In genomic region chr12:132367852-132368251, GRCh38 we compare ENCODE assay signal across 18 cellular contexts. TPM values are rescaled to one million over a fixed set of nuclear protein-coding genes. Genes with fewer than 3 reads are reported as not detected.
DNase-seq lines count a peak whose midpoint lies in the region; ATAC-seq and TF ChIP-seq lines count a peak whose summit lies in the region.
"Had no signal": no experiment of that assay in that cellular context is flagged by ENCODE, and none has a peak within 500 bp of the region (broad histone marks: within the 10 kb centered on the region; RNA-seq: fewer than 3 reads in every experiment).

No MANE protein-coding gene starts in this region.

- TF ChIP-seq CTCF in lower lobe of right lung (IDR thresholded peaks at IDR 0.05): no peak

- POLR2A ChIA-PET in activated CD4-positive, alpha-beta T cell treated with anti-CD3 and anti-CD28 coated beads, Interleukin-2, amount 10 ng/mL, durations not matched to agents 7 days and 5 days (lab: Charles Lee): no interaction called here

- peaks cover 10% of the 10 kb centered on the region for H3K27me3 Mint-ChIP-seq in activated CD4-positive, alpha-beta T cell treated with anti-CD3 and anti-CD28 coated beads, Interleukin-2, amount 10 ng/mL, durations not matched to agents 7 days and 5 days

- in situ Hi-C loops in ACHN (cut with HindIII; ENCODE audit: low pct_ligation_motif_present, low pct_unique_long_range_greater_than_20kb, low sequenced_read_pairs): no loop called here

- intact Hi-C loops in Right ventricle myocardium inferior (cut with DNase I): no loop called here
- intact Hi-C loops in left ventricle myocardium superior (cut with micrococcal nuclease): no loop called here
- intact Hi-C loops in lower lobe of right lung (cut with DNase I): no loop called here
- intact Hi-C loops in posterior vena cava (cut with DNase I): no loop called here

- CTCF ChIA-PET in activated CD4-positive, alpha-beta T cell treated with anti-CD3 and anti-CD28 coated beads, Interleukin-2, amount 10 ng/mL, durations not matched to agents 7 days and 5 days (lab: Charles Lee): no interaction called here

- H3K9me3 Mint-ChIP-seq in activated CD4-positive, alpha-beta T cell treated with anti-CD3 and anti-CD28 coated beads, Interleukin-2, amount 10 ng/mL, durations not matched to agents 7 days and 5 days: peaks cover 2% of the 10 kb centered on the region

- DNase-seq in Right ventricle myocardium inferior (ENCODE audit: missing footprints): peak; percentile 27
- DNase-seq in left ventricle myocardium superior: no peak
- peak; percentile 40 for DNase-seq in lower lobe of right lung
- DNase-seq in posterior vena cava (ENCODE audit: low spot score): peak; percentile 48
- DNase-seq in activated CD4-positive, alpha-beta T cell treated with anti-CD3 and anti-CD28 coated beads, Interleukin-2, amount 10 ng/mL, durations not matched to agents 7 days and 5 days: no peak
- no peak for DNase-seq in NAMALWA (ENCODE audit: low spot score)
- no peak for DNase-seq in ACHN
- DNase-seq: AML-193; BE2C; Caco-2; CD4-positive, alpha-beta memory T cell; DMS153; DND-41; HCEC 1CT had no signal

- no peaks in the 10 kb centered on the region for H3K36me3 Mint-ChIP-seq in activated CD4-positive, alpha-beta T cell treated with anti-CD3 and anti-CD28 coated beads, Interleukin-2, amount 10 ng/mL, durations not matched to agents 7 days and 5 days (ENCODE audit: low read depth)
- H3K36me3 Mint-ChIP-seq: CD4-positive, alpha-beta memory T cell had no signal

- no peak overlapping the region for H3K27ac Mint-ChIP-seq in activated CD4-positive, alpha-beta T cell treated with anti-CD3 and anti-CD28 coated beads, Interleukin-2, amount 10 ng/mL, durations not matched to agents 7 days and 5 days
- H3K27ac Mint-ChIP-seq: CD4-positive, alpha-beta memory T cell had no signal

- H3K36me3 ChIP-seq in lower lobe of right lung: no peaks in the 10 kb centered on the region
- H3K36me3 ChIP-seq: BE2C; BLaER1 treated with 17β-estradiol and CSF1 and Interleukin-3, amounts not matched to agents 10 nM and 100 nM had no signal

- H3K4me3 ChIP-seq in lower lobe of right lung: no peak overlapping the region
- H3K4me3 ChIP-seq: BLaER1 treated with 17β-estradiol and CSF1 and Interleukin-3, amounts not matched to agents 10 nM and 100 nM; GM23248 had no signal

- no peaks in the 10 kb centered on the region for H3K4me1 ChIP-seq in lower lobe of right lung
- H3K4me1 ChIP-seq: BE2C, Caco-2 had no signal

- peaks cover 26% of the 10 kb centered on the region for H3K27me3 ChIP-seq in lower lobe of right lung (ENCODE audit: low read depth)

- H3K9me3 ChIP-seq in lower lobe of right lung: peaks cover 5% of the 10 kb centered on the region
- H3K9me3 ChIP-seq: BE2C, Caco-2 had no signal

- no peak overlapping the region for H3K27ac ChIP-seq in lower lobe of right lung
- H3K27ac ChIP-seq: 22Rv1; BLaER1 treated with 17β-estradiol and CSF1 and Interleukin-3, amounts not matched to agents 10 nM and 100 nM; GM23248 had no signal

- ATAC-seq in Right ventricle myocardium inferior (no peak), left ventricle myocardium superior (no peak), lower lobe of right lung (no peak), GM21381 (IDR thresholded peaks at IDR 0.05; ENCODE audit: unreplicated experiment) (no peak)

- H3K4me3 Mint-ChIP-seq in activated CD4-positive, alpha-beta T cell treated with anti-CD3 and anti-CD28 coated beads, Interleukin-2, amount 10 ng/mL, durations not matched to agents 7 days and 5 days: no peak overlapping the region
- H3K4me3 Mint-ChIP-seq: CD4-positive, alpha-beta memory T cell had no signal

- H3K4me1 Mint-ChIP-seq in activated CD4-positive, alpha-beta T cell treated with anti-CD3 and anti-CD28 coated beads, Interleukin-2, amount 10 ng/mL, durations not matched to agents 7 days and 5 days: no peaks in the 10 kb centered on the region

RNA-seq across cellular contexts. Expression of gene GALNT9, which starts 38.5 kb away (rescaled TPM):
- total RNA-seq in Right ventricle myocardium inferior (not detected), left ventricle myocardium superior (1.6 TPM), lower lobe of right lung (not detected), posterior vena cava (not detected)
- not detected for total RNA-seq in activated CD4-positive, alpha-beta T cell treated with anti-CD3 and anti-CD28 coated beads, Interleukin-2, amount 10 ng/mL, durations not matched to agents 7 days and 5 days
- total RNA-seq: CD4-positive, alpha-beta memory T cell had no signal

Comparison
In these comparisons a context has a peak if more than half of its experiments do, and no peak if none do; other contexts are left out.
1. DNase-seq: peak in Right ventricle myocardium inferior (single experiment), lower lobe of right lung (single experiment) and posterior vena cava (single experiment); none in left ventricle myocardium superior (single experiment), activated CD4-positive, alpha-beta T cell treated with anti-CD3 and anti-CD28 coated beads, Interleukin-2, amount 10 ng/mL, durations not matched to agents 7 days and 5 days (single experiment), NAMALWA (single experiment) and ACHN (single experiment).